ENCODE assay signal across 8 cellular contexts in genomic region chr1:149962039-149962647, GRCh38. TPM values are rescaled to one million over a fixed set of nuclear protein-coding genes. Genes with fewer than 3 reads are reported as not detected.
DNase-seq lines count a peak whose midpoint lies in the region; ATAC-seq, FAIRE-seq and TF ChIP-seq lines count a peak whose summit lies in the region.

No MANE protein-coding gene starts in this region.

- no peak overlapping the region for H2BK12ac ChIP-seq in H1 (ENCODE audit: low read depth, low read length)

- peak; percentile 93 for TF ChIP-seq CTCF in CD4-positive, alpha-beta T cell (IDR thresholded peaks at IDR 0.05)
- TF ChIP-seq CTCF in HCT116 (IDR thresholded peaks at IDR 0.05 in 2 of 3, conservative IDR thresholded peaks at IDR 0.05 in 1 of 3; ENCODE audit: borderline replicate concordance in 1 of 3, insufficient read depth in 1 of 3, low read depth in 2 of 3, low read length in 2 of 3): peak; percentile 50 to 83 (median 71); a peak in 5 of 6 replicates
- peak in 2 of 3 experiments; percentile 59; a peak in 3 of 4 replicates for TF ChIP-seq CTCF in H1 (IDR thresholded peaks at IDR 0.05; ENCODE audit: control extremely low read depth in 1 of 3, insufficient read depth in 1 of 3, low read depth in 1 of 3, low read length in 3 of 3)

- H3K14ac ChIP-seq in H1 (ENCODE audit: insufficient read length): no peak overlapping the region

- H2BK20ac ChIP-seq in H1 (ENCODE audit: low read length): no peak overlapping the region

- H3K27me3 Mint-ChIP-seq in CD4-positive, alpha-beta T cell: no peaks in the 10 kb centered on the region

- no peaks in the 10 kb centered on the region for H3K79me2 ChIP-seq in HCT116 (ENCODE audit: insufficient read depth, low read length)
- H3K79me2 ChIP-seq in H1 (ENCODE audit: control insufficient read depth in 1 of 2, insufficient read depth in 2 of 2, low read length in 2 of 2): no peaks in the 10 kb centered on the region
- H3K79me2 ChIP-seq in mesendoderm (ENCODE audit: control insufficient read depth, insufficient read depth, low read length): no peaks in the 10 kb centered on the region

- no peaks in the 10 kb centered on the region for H3K9me2 ChIP-seq in HCT116 (ENCODE audit: insufficient read depth)

- no peaks in the 10 kb centered on the region for H3K4me1 ChIP-seq in HCT116 (ENCODE audit: control insufficient read depth in 1 of 2, insufficient read depth in 2 of 2, low read length in 2 of 2)
- H3K4me1 ChIP-seq in H1 (replicated peaks in 1 of 4; ENCODE audit: control insufficient read depth in 3 of 4, insufficient read depth in 4 of 4, low read length in 3 of 4): no peaks in the 10 kb centered on the region
- H3K4me1 ChIP-seq in mesendoderm (ENCODE audit: control insufficient read depth, low read depth, low read length): no peaks in the 10 kb centered on the region

- H3K9me3 Mint-ChIP-seq in CD4-positive, alpha-beta T cell: no peaks in the 10 kb centered on the region

- RAD21 ChIA-PET in HCT116 (lab: Charles Lee; ENCODE audit: low non-redundant PET in 1 of 2, low total read pairs in 2 of 2, uncharacterized antibody in 2 of 2, unreplicated experiment in 2 of 2): interaction anchor here in 1 of 2 experiments (0.5 kb wide), 1 partner anchor 88 kb away, joined by 4 read pairs; no protein-coding TSS in a partner anchor

- no peaks in the 10 kb centered on the region for H3K27me3 ChIP-seq in CD4-positive, alpha-beta T cell (ENCODE audit: control insufficient read depth, insufficient read depth, low read length)
- H3K27me3 ChIP-seq in HCT116 (ENCODE audit: insufficient read depth, low read length) (no peaks in the 10 kb centered on the region), H1 (replicated peaks in 1 of 4; ENCODE audit: control insufficient read depth in 3 of 4, extremely low read depth in 1 of 4, insufficient read depth in 3 of 4, low read length in 3 of 4) (no peaks in the 10 kb centered on the region), mesendoderm (ENCODE audit: insufficient read depth, low read length, poor library complexity) (no peaks in the 10 kb centered on the region)

- H3K56ac ChIP-seq in H1 (replicated peaks; ENCODE audit: insufficient read length, low read depth, low read length): no peak overlapping the region
- no peak overlapping the region for H3K56ac ChIP-seq in mesendoderm (ENCODE audit: low read length)

- TF ChIP-seq RAD21 in HCT116 (IDR thresholded peaks at IDR 0.05; ENCODE audit: low read depth) (peak; percentile 90), H1 (IDR thresholded peaks at IDR 0.05 in 1 of 2, conservative IDR thresholded peaks at IDR 0.05 in 1 of 2; ENCODE audit: low read depth in 2 of 2, low read length in 2 of 2) (peak; percentile 69 to 80)

- POLR2A ChIA-PET in CD4-positive, alpha-beta T cell (lab: Charles Lee): interaction anchor here (1.0 to 3.0 kb wide), 3 partner anchors 34 to 225 kb away, joined by 3 to 22 read pairs (median 3); a partner anchor contains a TSS
- POLR2A ChIA-PET in HCT116 (lab: Charles Lee) (interaction anchor here (1.1 kb wide), 1 partner anchor 74 kb away, joined by 6 read pairs; a partner anchor contains a TSS), H1 (lab: Charles Lee; ENCODE audit: partially characterized antibody) (interaction anchor here (0.9 kb wide), 1 partner anchor 201 kb away, joined by 3 read pairs; no protein-coding TSS in a partner anchor)

- H3K9me3 ChIP-seq in CD4-positive, alpha-beta T cell (ENCODE audit: control insufficient read depth, low read length): no peaks in the 10 kb centered on the region
- H3K9me3 ChIP-seq in HCT116 (ENCODE audit: control insufficient read depth in 1 of 2, insufficient read depth in 1 of 2, low read depth in 1 of 2, low read length in 2 of 2) (no peaks in the 10 kb centered on the region), H1 (ENCODE audit: insufficient read depth in 2 of 2, low read depth in 1 of 2, low read length in 1 of 2) (peaks cover 17 to 24% of the 10 kb centered on the region in 2 experiments)

- peaks cover 38% of the 10 kb centered on the region for H3K36me3 Mint-ChIP-seq in CD4-positive, alpha-beta T cell (ENCODE audit: low read depth)

- CTCF ChIA-PET in CD4-positive, alpha-beta T cell (lab: Charles Lee): interaction anchor here (1.3 to 3.3 kb wide), 3 partner anchors 15 to 225 kb away, joined by 3 to 14 read pairs (median 14); no protein-coding TSS in a partner anchor
- CTCF ChIA-PET in HCT116 (lab: Charles Lee): interaction anchor here (0.6 to 2.4 kb wide), 8 partner anchors 13 to 225 kb away, joined by 3 to 14 read pairs (median 5); no protein-coding TSS in a partner anchor
- CTCF ChIA-PET in H1 (lab: Charles Lee; ENCODE audit: partially characterized antibody): interaction anchor here (0.6 to 3.1 kb wide), 29 partner anchors 9 to 461 kb away, joined by 3 to 27 read pairs (median 4); partner anchors contain the start of genes OTUD7B and SV2A

- no peak overlapping the region for H3K27ac Mint-ChIP-seq in CD4-positive, alpha-beta T cell

- intact Hi-C loops in CD4-positive, alpha-beta T cell (cut with DNase I, micrococcal nuclease): loop anchor here (1.0 to 5.0 kb wide), 3 partner anchors 88 to 225 kb away; no protein-coding TSS in a partner anchor
- intact Hi-C loops in HCT116 (cut with micrococcal nuclease): loop anchor here (1.0 kb wide), 3 partner anchors 88 to 225 kb away; no protein-coding TSS in a partner anchor

- H2AFZ ChIP-seq in HCT116 (ENCODE audit: low read depth, low read length, poor library complexity, severe bottlenecking) (no peak overlapping the region), H1 (ENCODE audit: low read length) (no peak overlapping the region)

- no peak overlapping the region for H3K4me2 ChIP-seq in HCT116 (ENCODE audit: low read length)
- no peak overlapping the region for H3K4me2 ChIP-seq in H1 (ENCODE audit: insufficient read depth in 1 of 2, low read depth in 2 of 2, low read length in 2 of 2)
- H3K4me2 ChIP-seq in mesendoderm (ENCODE audit: low read length): no peak overlapping the region

- H3K27ac ChIP-seq in CD4-positive, alpha-beta T cell (ENCODE audit: low read depth, low read length): no peak overlapping the region
- H3K27ac ChIP-seq in HCT116 (ENCODE audit: low read depth, low read length) (peak overlapping the region; percentile 33; the same call in 1 of the 2 replicates), H1 (ENCODE audit: low read depth, low read length) (no peak overlapping the region), mesendoderm (ENCODE audit: low read depth, low read length) (no peak overlapping the region), temporal lobe (ENCODE audit: low read depth, low read length) (peak overlapping the region; percentile 70)

- H4K20me1 ChIP-seq in HCT116 (ENCODE audit: insufficient read depth): no peaks in the 10 kb centered on the region
- H4K20me1 ChIP-seq in H1 (replicated peaks in 1 of 2; ENCODE audit: control insufficient read depth in 1 of 2, insufficient read depth in 2 of 2, low read length in 2 of 2): no peaks in the 10 kb centered on the region

- peaks cover 19 to 27% of the 10 kb centered on the region in 2 experiments; a peak in 3 of 4 replicates for H3K36me3 ChIP-seq in HCT116 (ENCODE audit: control insufficient read depth in 1 of 2, insufficient read depth in 2 of 2, low read length in 2 of 2)
- peaks cover 14 to 60% (median 41%) of the 10 kb centered on the region in 4 experiments for H3K36me3 ChIP-seq in H1 (ENCODE audit: control insufficient read depth in 2 of 4, insufficient read depth in 4 of 4, low read length in 3 of 4)
- H3K36me3 ChIP-seq in mesendoderm (ENCODE audit: control insufficient read depth, insufficient read depth, low read length): peaks cover 3% of the 10 kb centered on the region

- H2AK5ac ChIP-seq in H1 (ENCODE audit: low read depth, low read length) (no peak overlapping the region), mesendoderm (ENCODE audit: low read length) (no peak overlapping the region)

- H4K8ac ChIP-seq in H1 (ENCODE audit: extremely low read depth, insufficient read depth, low read length): no peak overlapping the region
- H4K8ac ChIP-seq in mesendoderm (ENCODE audit: low read depth, low read length): no peak overlapping the region

- peak; percentile 89 for ATAC-seq in CD4-positive, alpha-beta T cell (ENCODE audit: poor library complexity)
- ATAC-seq in HCT116 (peak; percentile 92), HG03025 (IDR thresholded peaks at IDR 0.05; ENCODE audit: low FRiP score, unreplicated experiment) (no peak)

- H3K23ac ChIP-seq in H1 (ENCODE audit: insufficient read length): no peak overlapping the region
- H3K23ac ChIP-seq in mesendoderm (ENCODE audit: low read length): no peak overlapping the region

- TF ChIP-seq POLR2A in HCT116 (IDR thresholded peaks at IDR 0.05; ENCODE audit: borderline replicate concordance, extremely low read depth, insufficient read depth, insufficient read length) (no peak), H1 (IDR thresholded peaks at IDR 0.05; ENCODE audit: control extremely low read depth in 1 of 2, low read depth in 2 of 2, low read length in 2 of 2) (no peak)

- H3K18ac ChIP-seq in H1 (ENCODE audit: extremely low read depth, low read length): no peak overlapping the region
- no peak overlapping the region for H3K18ac ChIP-seq in mesendoderm (ENCODE audit: low read length)

- H2BK15ac ChIP-seq in H1 (ENCODE audit: low read length) (no peak overlapping the region), mesendoderm (replicated peaks; ENCODE audit: low read depth) (no peak overlapping the region)

- no peak for TF ChIP-seq EP300 in H1 (IDR thresholded peaks at IDR 0.05; ENCODE audit: borderline replicate concordance in 1 of 2, low read depth in 2 of 2, low read length in 2 of 2)

- H3K9ac ChIP-seq in HCT116 (ENCODE audit: low read length) (no peak overlapping the region), H1 (replicated peaks in 1 of 4; ENCODE audit: extremely low read depth in 1 of 4, low read depth in 3 of 4, low read length in 3 of 4) (no peak overlapping the region), mesendoderm (ENCODE audit: low read length) (no peak overlapping the region)

- H3K4me1 Mint-ChIP-seq in CD4-positive, alpha-beta T cell (ENCODE audit: low read depth): peaks cover 21% of the 10 kb centered on the region

- H2BK5ac ChIP-seq in H1 (ENCODE audit: low read depth, low read length): no peak overlapping the region
- H2BK5ac ChIP-seq in mesendoderm (ENCODE audit: low read length): no peak overlapping the region

- BruUV-seq in HCT116 (replicated peaks; lab: Mats Ljungman, UMichigan): no TSS peak

- no peak overlapping the region for H2BK120ac ChIP-seq in H1 (replicated peaks; ENCODE audit: low read depth, low read length)
- no peak overlapping the region for H2BK120ac ChIP-seq in mesendoderm (ENCODE audit: low read depth, low read length)

- peak in 9 of 10 experiments; percentile 11 to 37 (median 16) for DNase-seq in CD4-positive, alpha-beta T cell
- DNase-seq in HCT116 (ENCODE audit: low read depth, low spot score) (peak; percentile 58), NCI-H345 (lab: John Stamatoyannopoulos, UW) (peak; percentile 82), H1 (ENCODE audit: low read depth in 1 of 2, low spot score in 2 of 2) (no peak), mesendoderm (peak; percentile 67)
- DNase-seq in activated CD4-positive, alpha-beta T cell treated with anti-CD3 and anti-CD28 coated beads for 4 hours: peak; percentile 15 to 51

- WGBS in H1 (ENCODE audit: extremely low coverage in 1 of 2, insufficient coverage in 1 of 2, insufficient read length in 1 of 2, insufficient replicate concordance in 2 of 2, low coverage in 1 of 2, low lambda C conversion rate in 2 of 2, missing lambda C conversion rate in 1 of 2), 2 experiments: 77% methylated on average over 3 of the region's 3 CpGs; no CpG with 5 or more reads in 1 of the 2 experiments
- no CpG with 5 or more reads among the region's 3 CpGs for WGBS in mesendoderm (ENCODE audit: extremely low coverage, insufficient coverage, low lambda C conversion rate)

- H4K5ac ChIP-seq in H1 (ENCODE audit: insufficient read length, low read depth, low read length): no peak overlapping the region
- H4K5ac ChIP-seq in mesendoderm (ENCODE audit: low read length): no peak overlapping the region

- FAIRE-seq in H1 (lab: Jason Lieb, UNC): no peak

- H4K91ac ChIP-seq in H1 (replicated peaks; ENCODE audit: insufficient read length, low read length): no peak overlapping the region

- H3K4me3 ChIP-seq in HCT116 (replicated peaks in 1 of 2; ENCODE audit: low read depth in 1 of 2, low read length in 2 of 2): no peak overlapping the region
- no peak overlapping the region for H3K4me3 ChIP-seq in H1 (ENCODE audit: extremely low read depth in 1 of 4, insufficient read depth in 2 of 4, low read depth in 3 of 4, low read length in 4 of 4)
- no peak overlapping the region for H3K4me3 ChIP-seq in mesendoderm (ENCODE audit: low read length)

- no peak overlapping the region for H3K4me3 Mint-ChIP-seq in CD4-positive, alpha-beta T cell

- H3K4ac ChIP-seq in H1 (replicated peaks; ENCODE audit: insufficient read length, low read depth, low read length) (no peak overlapping the region), mesendoderm (ENCODE audit: low read depth, low read length) (no peak overlapping the region)

- no peaks in the 10 kb centered on the region for H3K23me2 ChIP-seq in H1 (ENCODE audit: low read depth, low read length)

- H3K79me1 ChIP-seq in H1 (ENCODE audit: low read depth, low read length): no peaks in the 10 kb centered on the region
- no peaks in the 10 kb centered on the region for H3K79me1 ChIP-seq in mesendoderm (ENCODE audit: low read length)

RNA-seq across cellular contexts. Expression of gene MTMR11, which starts 25.5 kb away (rescaled TPM):
- total RNA-seq in CD4-positive, alpha-beta T cell: under 1 TPM; 0.49 to 0.70 TPM
- total RNA-seq in HCT116 (2021; ENCODE audit: unreplicated experiment) (10.5 TPM), temporal lobe (1.2 TPM)
- polyA plus RNA-seq in HCT116 (2012): 11.6 and 12.3 TPM in 2 replicates
- 3.5 and 4.8 TPM in 2 replicates for total RNA-seq in H1 (2021; fragmentation: NEBNext Ultra II Directional; extraction: Animal tissue kit (Norgen Biotek cat#: 25700))
- 3.3 and 3.7 TPM in 2 replicates for polyA plus RNA-seq in H1 (2011; rRNA removed)
- polyA plus RNA-seq in H1 (2011; cell fraction: cytosol; rRNA removed): 3.5 TPM
- polyA plus RNA-seq in H1 (2011; cell fraction: nucleus; rRNA removed): 23.8 TPM
- polyA plus RNA-seq in H1 (2012, experiment 1 of 2): 2.4 to 3.6 TPM (median 3.1 TPM) in 4 replicates
- polyA plus RNA-seq in H1 (2012, experiment 2 of 2): 1.0 TPM
- polyA plus RNA-seq in H1 (2013, experiment 1 of 2): 2.4 TPM
- 2.1 TPM for polyA plus RNA-seq in H1 (2013, experiment 2 of 2)
- 5.3 and 6.1 TPM in 2 replicates for polyA minus RNA-seq in H1 (2011; rRNA and poly(A)+ RNA removed)
- polyA minus RNA-seq in H1 (2011; cell fraction: cytosol; rRNA and poly(A)+ RNA removed): 3.5 TPM
- 7.6 TPM for polyA minus RNA-seq in H1 (2011; cell fraction: nucleus; rRNA and poly(A)+ RNA removed)
- 1.5 TPM for polyA plus RNA-seq in mesendoderm (2013, experiment 1 of 2)
- 1.6 TPM for polyA plus RNA-seq in mesendoderm (2013, experiment 2 of 2)

RNA-seq across cellular contexts. Expression of gene SF3B4, which starts 34.5 kb away (rescaled TPM):
- total RNA-seq in CD4-positive, alpha-beta T cell: 10 to 100 TPM; 38.0 to 38.6 TPM
- total RNA-seq in HCT116 (2021; ENCODE audit: unreplicated experiment) (88.5 TPM), temporal lobe (16.7 TPM)
- polyA plus RNA-seq in HCT116 (2012): 57.4 and 62.4 TPM in 2 replicates
- total RNA-seq in H1 (2021; fragmentation: NEBNext Ultra II Directional; extraction: Animal tissue kit (Norgen Biotek cat#: 25700)): 119 and 122 TPM in 2 replicates
- polyA plus RNA-seq in H1 (2011; rRNA removed): 81.1 and 114 TPM in 2 replicates
- 29.8 TPM for polyA plus RNA-seq in H1 (2011; cell fraction: cytosol; rRNA removed)
- 46.9 TPM for polyA plus RNA-seq in H1 (2011; cell fraction: nucleus; rRNA removed)
- polyA plus RNA-seq in H1 (2012, experiment 1 of 2): 88.9 to 125 TPM (median 103 TPM) in 4 replicates
- polyA plus RNA-seq in H1 (2012, experiment 2 of 2): 140 TPM
- polyA plus RNA-seq in H1 (2013, experiment 1 of 2): 98.2 TPM
- polyA plus RNA-seq in H1 (2013, experiment 2 of 2): 100 TPM
- 43.8 and 64.2 TPM in 2 replicates for polyA minus RNA-seq in H1 (2011; rRNA and poly(A)+ RNA removed)
- 42.7 TPM for polyA minus RNA-seq in H1 (2011; cell fraction: cytosol; rRNA and poly(A)+ RNA removed)
- 32.3 TPM for polyA minus RNA-seq in H1 (2011; cell fraction: nucleus; rRNA and poly(A)+ RNA removed)
- 146 TPM for polyA plus RNA-seq in mesendoderm (2013, experiment 1 of 2)
- polyA plus RNA-seq in mesendoderm (2013, experiment 2 of 2): 148 TPM

RNA-seq across cellular contexts. Expression of gene SV2A, which starts 44.5 kb away (rescaled TPM):
- 1 to 10 TPM; 2.5 to 2.9 TPM for total RNA-seq in CD4-positive, alpha-beta T cell
- total RNA-seq in HCT116 (2021; ENCODE audit: unreplicated experiment): 0.15 TPM
- polyA plus RNA-seq in HCT116 (2012): 0.05 TPM in 1 of 2 replicates, not detected in the other
- total RNA-seq in H1 (2021; fragmentation: NEBNext Ultra II Directional; extraction: Animal tissue kit (Norgen Biotek cat#: 25700)): 51.8 and 52.9 TPM in 2 replicates
- 41.8 and 49.0 TPM in 2 replicates for polyA plus RNA-seq in H1 (2011; rRNA removed)
- polyA plus RNA-seq in H1 (2011; cell fraction: cytosol; rRNA removed): 47.9 TPM
- 54.4 TPM for polyA plus RNA-seq in H1 (2011; cell fraction: nucleus; rRNA removed)
- 53.0 to 56.0 TPM (median 54.0 TPM) in 4 replicates for polyA plus RNA-seq in H1 (2012, experiment 1 of 2)
- polyA plus RNA-seq in H1 (2012, experiment 2 of 2): 56.3 TPM
- polyA plus RNA-seq in H1 (2013, experiment 1 of 2): 69.4 TPM
- polyA plus RNA-seq in H1 (2013, experiment 2 of 2): 74.0 TPM
- 93.1 and 99.8 TPM in 2 replicates for polyA minus RNA-seq in H1 (2011; rRNA and poly(A)+ RNA removed)
- 34.9 TPM for polyA minus RNA-seq in H1 (2011; cell fraction: cytosol; rRNA and poly(A)+ RNA removed)
- 23.6 TPM for polyA minus RNA-seq in H1 (2011; cell fraction: nucleus; rRNA and poly(A)+ RNA removed)
- polyA plus RNA-seq in mesendoderm (2013, experiment 1 of 2): 27.6 TPM
- 28.5 TPM for polyA plus RNA-seq in mesendoderm (2013, experiment 2 of 2)
- total RNA-seq in temporal lobe: 72.0 TPM

RNA-seq across cellular contexts. Expression of gene OTUD7B, which starts 48.4 kb away (rescaled TPM):
- total RNA-seq in CD4-positive, alpha-beta T cell: 1 to 10 TPM; 2.0 to 2.9 TPM
- 23.7 TPM for total RNA-seq in HCT116 (2021; ENCODE audit: unreplicated experiment)
- polyA plus RNA-seq in HCT116 (2012): 8.2 and 9.1 TPM in 2 replicates
- total RNA-seq in H1 (2021; fragmentation: NEBNext Ultra II Directional; extraction: Animal tissue kit (Norgen Biotek cat#: 25700)): 21.5 and 22.0 TPM in 2 replicates
- polyA plus RNA-seq in H1 (2011; rRNA removed): 4.2 and 4.4 TPM in 2 replicates
- polyA plus RNA-seq in H1 (2011; cell fraction: cytosol; rRNA removed): 5.8 TPM
- polyA plus RNA-seq in H1 (2011; cell fraction: nucleus; rRNA removed): 6.2 TPM
- polyA plus RNA-seq in H1 (2012, experiment 1 of 2): 9.0 to 10.9 TPM (median 10.2 TPM) in 4 replicates
- polyA plus RNA-seq in H1 (2012, experiment 2 of 2): 1.4 TPM
- 5.6 TPM for polyA plus RNA-seq in H1 (2013, experiment 1 of 2)
- polyA plus RNA-seq in H1 (2013, experiment 2 of 2): 5.4 TPM
- polyA minus RNA-seq in H1 (2011; rRNA and poly(A)+ RNA removed): 20.9 and 21.2 TPM in 2 replicates
- 7.6 TPM for polyA minus RNA-seq in H1 (2011; cell fraction: cytosol; rRNA and poly(A)+ RNA removed)
- 9.3 TPM for polyA minus RNA-seq in H1 (2011; cell fraction: nucleus; rRNA and poly(A)+ RNA removed)
- polyA plus RNA-seq in mesendoderm (2013, experiment 1 of 2): 5.4 TPM
- 5.9 TPM for polyA plus RNA-seq in mesendoderm (2013, experiment 2 of 2)
- total RNA-seq in temporal lobe: 4.4 TPM

Comparison
In these comparisons a context has a peak if more than half of its experiments do, and no peak if none do; other contexts are left out.
1. DNase-seq: peak in CD4-positive, alpha-beta T cell (9 of 10), HCT116 (single experiment), NCI-H345 (single experiment), activated CD4-positive, alpha-beta T cell treated with anti-CD3 and anti-CD28 coated beads for 4 hours (2 of 2) and mesendoderm (single experiment); none in H1 (0 of 2).
2. H3K27ac ChIP-seq: peak in HCT116 (single experiment) and temporal lobe (single experiment); none in CD4-positive, alpha-beta T cell (single experiment), H1 (single experiment) and mesendoderm (single experiment).
3. RNA of gene SV2A, which starts 44.5 kb away (total RNA-seq): 72.0 TPM in temporal lobe (single experiment) and 51.8 to 52.9 TPM in H1; 2.5 to 2.9 TPM in CD4-positive, alpha-beta T cell and 0.15 TPM in HCT116 (single experiment); every median in the first group is over 10 times any median in the second.
4. Peak in every context shown above with its lines, with median percentiles within 50 percentile points of each other: CTCF ChIP-seq.